28 cellular contexts compared by ENCODE assay signal in genomic region chr17:33016920-33017319, GRCh38. TPM values are rescaled to one million over a fixed set of nuclear protein-coding genes. Genes with fewer than 3 reads are reported as not detected.
A peak's percentile ranks its signal among the peaks of the same experiment; 100 is the strongest.
DNase-seq lines count a peak whose midpoint lies in the region; ATAC-seq, FAIRE-seq and TF ChIP-seq lines count a peak whose summit lies in the region.
"Had no signal": no experiment of that assay in that cellular context is flagged by ENCODE, and none has a peak within 500 bp of the region (broad histone marks: within the 10 kb centered on the region; RNA-seq: fewer than 3 reads in every experiment).

No MANE protein-coding gene starts in this region.

- no peak overlapping the region for H3K4me3 ChIP-seq in breast epithelium
- no peak overlapping the region for H3K4me3 ChIP-seq in bronchial epithelial cell (ENCODE audit: low read depth, low read length)

- H3K4me1 ChIP-seq in breast epithelium, result no peaks in the 10 kb centered on the region

- H3K27ac ChIP-seq in breast epithelium, result no peak overlapping the region
- H3K27ac ChIP-seq: HL-60 had no signal

- POLR2A ChIA-PET in MCF 10A (lab: Yijun Ruan, JAX), result no interaction called here

- ATAC-seq in HG03571 (IDR thresholded peaks at IDR 0.05; ENCODE audit: unreplicated experiment), result no peak
- ATAC-seq: SK-N-SH treated with all-trans-retinoic acid at 6 μM for 48 hours had no signal

- intact Hi-C loops in MCF 10A (cut with micrococcal nuclease) (no loop called here), breast epithelium (cut with DNase I; ENCODE audit: low total_unique reads) (no loop called here)

- no peaks in the 10 kb centered on the region for H3K9me3 Mint-ChIP-seq in MCF 10A (ENCODE audit: unreplicated experiment)
- H3K9me3 Mint-ChIP-seq: CD8-positive, alpha-beta memory T cell; IgD-negative memory B cell had no signal

- no peak overlapping the region for H3K4me3 Mint-ChIP-seq in MCF 10A (ENCODE audit: unreplicated experiment)
- H3K4me3 Mint-ChIP-seq: CD8-positive, alpha-beta memory T cell; IgD-negative memory B cell had no signal

- H3K4me1 Mint-ChIP-seq in MCF 10A (ENCODE audit: insufficient read depth, unreplicated experiment), result peaks cover 25% of the 10 kb centered on the region
- H3K4me1 Mint-ChIP-seq: CD8-positive, alpha-beta memory T cell; IgD-negative memory B cell had no signal

- no peak for TF ChIP-seq POLR2A in breast epithelium (IDR thresholded peaks at IDR 0.05)

- DNase-seq in MCF 10A (ENCODE audit: unreplicated experiment) (peak; percentile 55), breast epithelium (ENCODE audit: low spot score in 2 of 2) (no peak), bronchial epithelial cell (ENCODE audit: low read depth) (peak; percentile 79), iPS-NIHi7 (ENCODE audit: extremely low spot score) (peak; percentile 38), AG20443 (ENCODE audit: low spot score) (no peak), DMS79 treated with DMSO at 0.1 percent for 48 hours (lab: John Stamatoyannopoulos, UW) (no peak), GM10266 (ENCODE audit: extremely low spot score) (no peak)
- DNase-seq: C1 segment of cervical spinal cord; CD8-positive, alpha-beta memory T cell; Kasumi-1; MM.1S; NCI-H1092; NCI-H1436 treated with DMSO at 0.1 percent for 48 hours; NCI-H2029 treated with DMSO at 0.1 percent for 48 hours; NCI-H2171 treated with DMSO at 0.1 percent for 48 hours; NCI-H446 treated with DMSO at 0.1 percent for 48 hours; NCI-H748 treated with DMSO at 0.1 percent for 48 hours; OCI-M1; RPMI8226; SIG-M5 had no signal

- CTCF ChIA-PET in MCF 10A (lab: Yijun Ruan, JAX), result interaction anchor here (0.9 to 2.0 kb wide), 3 partner anchors 10 to 19 kb away, joined by 3 to 10 read pairs (median 3); no protein-coding TSS in a partner anchor

- TF ChIP-seq CTCF in MCF 10A (IDR thresholded peaks at IDR 0.05; ENCODE audit: unreplicated experiment), result peak; percentile 11
- TF ChIP-seq CTCF in breast epithelium (IDR thresholded peaks at IDR 0.05), result no peak
- TF ChIP-seq CTCF in bronchial epithelial cell (IDR thresholded peaks at IDR 0.05; ENCODE audit: insufficient read depth, low read length, severe bottlenecking), result peak; percentile 30
- no peak for TF ChIP-seq CTCF in GM10266 (IDR thresholded peaks at IDR 0.05; ENCODE audit: control insufficient read depth, insufficient read depth, low read depth, missing control alignments)

- H3K27me3 Mint-ChIP-seq in MCF 10A (ENCODE audit: insufficient read depth, unreplicated experiment), result no peaks in the 10 kb centered on the region

- H3K36me3 Mint-ChIP-seq in MCF 10A (ENCODE audit: insufficient read depth, unreplicated experiment), result peaks cover 10% of the 10 kb centered on the region
- H3K36me3 Mint-ChIP-seq: CD8-positive, alpha-beta memory T cell had no signal

- FAIRE-seq in bronchial epithelial cell (lab: Jason Lieb, UNC), result no peak
- FAIRE-seq: A204.1, D721Med, H54, HTR-8/SVneo had no signal

- BruUV-seq in MCF 10A (replicated peaks; lab: Mats Ljungman, UMichigan), result no TSS peak

- H3K9me3 ChIP-seq in breast epithelium, result no peaks in the 10 kb centered on the region

- no peaks in the 10 kb centered on the region for H3K27me3 ChIP-seq in breast epithelium
- H3K27me3 ChIP-seq in bronchial epithelial cell (ENCODE audit: control insufficient read depth, insufficient read depth, low read length), result no peaks in the 10 kb centered on the region

- H3K27ac Mint-ChIP-seq in MCF 10A (ENCODE audit: low read depth, unreplicated experiment), result no peak overlapping the region
- H3K27ac Mint-ChIP-seq: IgD-negative memory B cell had no signal

- no peaks in the 10 kb centered on the region for H3K36me3 ChIP-seq in breast epithelium
- no peaks in the 10 kb centered on the region for H3K36me3 ChIP-seq in bronchial epithelial cell (ENCODE audit: control insufficient read depth, insufficient read depth, low read length)

RNA-seq across cellular contexts. Expression of gene SPACA3, which starts 25.3 kb away (rescaled TPM):
- total RNA-seq in MCF 10A (2022) (not detected in 2 replicates), breast epithelium (not detected), bronchial epithelial cell (not detected in 2 replicates)
- total RNA-seq: CD8-positive, alpha-beta memory T cell had no signal

Comparison
In these comparisons a context has a peak if more than half of its experiments do, and no peak if none do; other contexts are left out.
1. DNase-seq: peak in MCF 10A (single experiment), bronchial epithelial cell (single experiment) and iPS-NIHi7 (single experiment); none in breast epithelium (0 of 2), AG20443 (single experiment), DMS79 treated with DMSO at 0.1 percent for 48 hours (single experiment) and GM10266 (single experiment).
2. CTCF ChIP-seq: peak in MCF 10A (single experiment) and bronchial epithelial cell (single experiment); none in breast epithelium (0 of 3) and GM10266 (single experiment).